8 cellular contexts compared by ENCODE assay signal in the genomic region with DNA sequence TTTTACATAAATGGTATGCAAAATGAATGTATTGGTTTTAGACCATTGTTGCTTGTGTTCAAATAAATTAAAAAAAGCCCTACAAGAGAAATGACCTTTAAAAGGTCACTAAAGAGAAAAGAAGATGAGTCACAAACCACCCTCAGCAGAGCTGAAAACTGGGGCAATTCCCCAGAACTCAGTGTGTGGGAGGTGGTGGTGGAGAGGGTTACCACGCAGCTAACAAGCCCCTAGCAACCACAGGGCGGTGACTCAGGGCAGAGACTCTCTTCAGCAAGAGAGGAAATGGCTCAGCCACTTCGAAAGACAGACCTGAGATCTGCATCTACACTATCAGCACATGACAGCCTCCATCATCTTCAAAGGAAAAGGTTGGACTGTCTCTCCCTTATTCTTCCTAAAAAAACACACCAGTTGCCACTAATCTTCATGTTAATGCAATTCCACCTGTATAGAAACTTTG.
DNase-seq lines count a peak whose midpoint lies in the region; ATAC-seq lines count a peak whose summit lies in the region.

No MANE protein-coding gene starts in this region.

- DNase-seq in NT2/D1 (ENCODE audit: low read depth, low spot score) = peak; percentile 30
- DNase-seq in activated T-cell treated with anti-CD3 and anti-CD28 coated beads for 4 hours = peak; percentile 88
- DNase-seq in germinal center (ENCODE audit: low spot score) = peak; percentile 8
- peak; percentile 60 to 91 (median 88) for DNase-seq in stimulated activated CD4-positive, alpha-beta T cell treated with anti-CD3 and anti-CD28 coated beads, TNF-alpha, amount 100 ng/mL, for 4 hours (ENCODE audit: low read depth in 3 of 3)
- DNase-seq in DMS114 treated with DMSO at 0.1 percent for 48 hours (lab: John Stamatoyannopoulos, UW; ENCODE audit: unreplicated experiment) = no peak
- no peak for DNase-seq in NCI-H1105 (lab: John Stamatoyannopoulos, UW)

- H3K9ac ChIP-seq in NT2/D1 (ENCODE audit: insufficient read length, low read depth) = no peak overlapping the region

- H3K27me3 ChIP-seq in NT2/D1 (ENCODE audit: insufficient read depth, insufficient read length) = no peaks in the 10 kb centered on the region

- H3K4me1 ChIP-seq in NT2/D1 (ENCODE audit: insufficient read depth, insufficient read length) = no peaks in the 10 kb centered on the region

- ATAC-seq in GM18858 (IDR thresholded peaks at IDR 0.05; ENCODE audit: unreplicated experiment) (peak; percentile 99), HG02798 (IDR thresholded peaks at IDR 0.05; ENCODE audit: poor library complexity, unreplicated experiment) (peak; percentile 100)

- H3K4me3 ChIP-seq in NT2/D1 (ENCODE audit: insufficient read length, low read depth) = no peak overlapping the region

- H3K36me3 ChIP-seq in NT2/D1 (ENCODE audit: insufficient read depth, insufficient read length, low read length) = no peaks in the 10 kb centered on the region

- no peaks in the 10 kb centered on the region for H3K9me3 ChIP-seq in NT2/D1 (ENCODE audit: insufficient read depth, low read length)

Comparison
In these comparisons a context has a peak if more than half of its experiments do, and no peak if none do; other contexts are left out.
1. DNase-seq: peak in NT2/D1 (single experiment), activated T-cell treated with anti-CD3 and anti-CD28 coated beads for 4 hours (single experiment), germinal center (single experiment) and stimulated activated CD4-positive, alpha-beta T cell treated with anti-CD3 and anti-CD28 coated beads, TNF-alpha, amount 100 ng/mL, for 4 hours (3 of 3); none in DMS114 treated with DMSO at 0.1 percent for 48 hours (single experiment) and NCI-H1105 (single experiment).